24 cellular contexts compared by ENCODE assay signal in genomic region chr9:98341157-98342102, GRCh38.
DNase-seq lines count a peak whose midpoint lies in the region; TF ChIP-seq lines count a peak whose summit lies in the region.
"Had no signal": no experiment of that assay in that cellular context is flagged by ENCODE, and none has a peak within 500 bp of the region (broad histone marks: within the 10 kb centered on the region; RNA-seq: fewer than 3 reads in every experiment).

No MANE protein-coding gene starts in this region.

- peaks cover 26% of the 10 kb centered on the region for H3K27me3 Mint-ChIP-seq in activated CD4-positive, alpha-beta T cell treated with anti-CD3 and anti-CD28 coated beads, Interleukin-2, amount 10 ng/mL, durations not matched to agents 24 days and 14 days

- TF ChIP-seq CTCF in BE2C (IDR thresholded peaks at IDR 0.05; ENCODE audit: low read depth, low read length) = no peak
- no peak for TF ChIP-seq CTCF in WERI-Rb-1 (IDR thresholded peaks at IDR 0.05; ENCODE audit: low read depth, low read length)

- H3K36me3 Mint-ChIP-seq in activated CD4-positive, alpha-beta T cell treated with anti-CD3 and anti-CD28 coated beads, Interleukin-2, amount 10 ng/mL, durations not matched to agents 24 days and 14 days (ENCODE audit: low read depth) = no peaks in the 10 kb centered on the region
- H3K36me3 Mint-ChIP-seq: activated naive CD8-positive, alpha-beta T cell; type B pancreatic cell had no signal

- intact Hi-C loops in activated CD4-positive, alpha-beta T cell treated with anti-CD3 and anti-CD28 coated beads, Interleukin-2, amount 10 ng/mL, durations not matched to agents 24 days and 14 days (cut with micrococcal nuclease) = no loop called here

- peaks cover 4% of the 10 kb centered on the region for H3K4me1 Mint-ChIP-seq in activated CD4-positive, alpha-beta T cell treated with anti-CD3 and anti-CD28 coated beads, Interleukin-2, amount 10 ng/mL, durations not matched to agents 24 days and 14 days
- H3K4me1 Mint-ChIP-seq: activated B cell treated with CpG ODN at 0.5 μM for 24 hours had no signal

- H3K9me3 ChIP-seq in BE2C (no peaks in the 10 kb centered on the region), WERI-Rb-1 (ENCODE audit: severe bottlenecking) (peaks cover 23% of the 10 kb centered on the region)
- H3K9me3 ChIP-seq: neutrophil had no signal

- no peaks in the 10 kb centered on the region for H3K36me3 ChIP-seq in BE2C
- no peaks in the 10 kb centered on the region; the same call in 1 of the 2 replicates for H3K36me3 ChIP-seq in WERI-Rb-1
- H3K36me3 ChIP-seq: heart left ventricle, neutrophil had no signal

- H3K27ac Mint-ChIP-seq in activated CD4-positive, alpha-beta T cell treated with anti-CD3 and anti-CD28 coated beads, Interleukin-2, amount 10 ng/mL, durations not matched to agents 24 days and 14 days = no peak overlapping the region
- H3K27ac Mint-ChIP-seq: activated B cell treated with CpG ODN at 0.5 μM for 24 hours; activated naive CD8-positive, alpha-beta T cell; activated T-helper 2 cell treated with anti-CD3 and anti-CD28 coated beads, Interferon-gamma antibody, Interleukin-2, Interleukin-4, amounts not matched to agents 10 μg/mL and 5 μg/mL and 100 μg/mL, durations not matched to agents 14 hours and 24 hours and 36 hours; type B pancreatic cell had no signal

- DNase-seq in BE2C (no peak), NCI-H1694 treated with DMSO at 0.1 percent for 48 hours (lab: John Stamatoyannopoulos, UW) (peak; percentile 49), WERI-Rb-1 (peak; percentile 90), inferior parietal cortex (ENCODE audit: extremely low spot score) (peak; percentile 17), LoVo (ENCODE audit: low spot score) (no peak), cortex of kidney (lab: John Stamatoyannopoulos, UW) (no peak)
- no peak for DNase-seq in activated CD4-positive, alpha-beta T cell treated with anti-CD3 and anti-CD28 coated beads, Interleukin-2, amount 10 ng/mL, durations not matched to agents 24 days and 14 days
- DNase-seq in stimulated activated CD4-positive, alpha-beta T cell treated with anti-CD3 and anti-CD28 coated beads, Interleukin-2, amount 100 ng/mL, for 24 hours = no peak
- DNase-seq: activated B cell treated with CpG ODN at 0.5 μM for 24 hours; activated CD4-positive, alpha-beta T cell treated with anti-CD3 and anti-CD28 coated beads, Interleukin-2, amount 50 U/mL, for 4 hours; activated CD8-positive, alpha-beta memory T cell treated with anti-CD3 and anti-CD28 coated beads, Interleukin-2, amount 50 U/mL, for 48 hours; central memory CD4-positive, alpha-beta T cell; effector CD4-positive, alpha-beta T cell; H7; heart left ventricle; NCI-H1105 treated with DMSO at 0.1 percent for 48 hours; NCI-H2081 treated with DMSO at 0.1 percent for 48 hours had no signal

- no peak overlapping the region for H3K4me3 Mint-ChIP-seq in activated CD4-positive, alpha-beta T cell treated with anti-CD3 and anti-CD28 coated beads, Interleukin-2, amount 10 ng/mL, durations not matched to agents 24 days and 14 days
- H3K4me3 Mint-ChIP-seq: activated B cell treated with CpG ODN at 0.5 μM for 24 hours; activated naive CD8-positive, alpha-beta T cell; type B pancreatic cell had no signal

- peak overlapping the region; percentile 88 for H3K27ac ChIP-seq in WERI-Rb-1
- H3K27ac ChIP-seq: heart left ventricle, neutrophil, RWPE1, SK-N-MC, skin epidermis had no signal

- H3K4me3 ChIP-seq in BE2C (ENCODE audit: low read depth, low read length) = peak overlapping the region; percentile 1; the same call in 1 of the 2 replicates
- peak overlapping the region; percentile 11 for H3K4me3 ChIP-seq in WERI-Rb-1 (ENCODE audit: low read depth, low read length)
- H3K4me3 ChIP-seq: heart left ventricle, SK-N-MC, skin epidermis had no signal

- H3K9me3 Mint-ChIP-seq in activated CD4-positive, alpha-beta T cell treated with anti-CD3 and anti-CD28 coated beads, Interleukin-2, amount 10 ng/mL, durations not matched to agents 24 days and 14 days = peaks cover 3% of the 10 kb centered on the region
- H3K9me3 Mint-ChIP-seq: activated T-helper 2 cell treated with anti-CD3 and anti-CD28 coated beads, Interferon-gamma antibody, Interleukin-2, Interleukin-4, amounts not matched to agents 10 μg/mL and 5 μg/mL and 100 μg/mL, durations not matched to agents 14 hours and 24 hours and 36 hours; type B pancreatic cell had no signal

- H3K27me3 ChIP-seq in BE2C = peaks cover 29% of the 10 kb centered on the region
- no peaks in the 10 kb centered on the region for H3K27me3 ChIP-seq in WERI-Rb-1 (ENCODE audit: insufficient read depth, low read depth, severe bottlenecking)

- no peaks in the 10 kb centered on the region; the same call in 1 of the 2 replicates for H3K4me1 ChIP-seq in BE2C

Comparison
In these comparisons a context has a peak if more than half of its experiments do, and no peak if none do; other contexts are left out.
1. DNase-seq: peak in NCI-H1694 treated with DMSO at 0.1 percent for 48 hours (single experiment), WERI-Rb-1 (single experiment) and inferior parietal cortex (single experiment); none in BE2C (single experiment), activated CD4-positive, alpha-beta T cell treated with anti-CD3 and anti-CD28 coated beads, Interleukin-2, amount 10 ng/mL, durations not matched to agents 24 days and 14 days (single experiment), LoVo (single experiment), cortex of kidney (single experiment) and stimulated activated CD4-positive, alpha-beta T cell treated with anti-CD3 and anti-CD28 coated beads, Interleukin-2, amount 100 ng/mL, for 24 hours (0 of 2).